In genomic region chr19:48616491-48617056, GRCh38 we compare ENCODE assay signal across 9 cellular contexts. TPM values are rescaled to one million over a fixed set of nuclear protein-coding genes. Genes with fewer than 3 reads are reported as not detected.
DNase-seq lines count a peak whose midpoint lies in the region; TF ChIP-seq lines count a peak whose summit lies in the region.
"Had no signal": no experiment of that assay in that cellular context is flagged by ENCODE, and none has a peak within 500 bp of the region (broad histone marks: within the 10 kb centered on the region; RNA-seq: fewer than 3 reads in every experiment).

No MANE protein-coding gene starts in this region.

- H2AFZ ChIP-seq in OCI-LY3 (ENCODE audit: low read depth, low read length) = no peak overlapping the region

- peak overlapping the region; percentile 48 to 98 (median 97) for H3K4me3 Mint-ChIP-seq in CD8-positive, alpha-beta memory T cell
- H3K4me3 Mint-ChIP-seq in neural crest cell (peak overlapping the region; percentile 96), CD14-positive monocyte (no peak overlapping the region)

- H3K27ac ChIP-seq in CD8-positive, alpha-beta memory T cell (ENCODE audit: low read depth, low read length) = peak overlapping the region; percentile 81
- H3K27ac ChIP-seq in OCI-LY3 (ENCODE audit: low read length) = no peak overlapping the region
- peak overlapping the region; percentile 88 for H3K27ac ChIP-seq in effector memory CD4-positive, alpha-beta T cell (ENCODE audit: insufficient read depth, low read length, poor library complexity, severe bottlenecking)

- TF ChIP-seq CTCF in OCI-LY3 (IDR thresholded peaks at IDR 0.05; ENCODE audit: low read depth, low read length) (no peak), neural crest cell (conservative IDR thresholded peaks at IDR 0.05) (no peak), CD14-positive monocyte (IDR thresholded peaks at IDR 0.05) (no peak)

- peaks cover 0 to 3% of the 10 kb centered on the region in 2 donors for H3K27me3 Mint-ChIP-seq in CD8-positive, alpha-beta memory T cell
- peaks cover 14% of the 10 kb centered on the region for H3K27me3 Mint-ChIP-seq in neural crest cell (ENCODE audit: low read depth)
- H3K27me3 Mint-ChIP-seq in CD14-positive monocyte (ENCODE audit: low read depth in 3 of 3) = peaks cover 0 to 2% (median 0%) of the 10 kb centered on the region in 3 donors

- peaks cover 0 to 2% (median 0%) of the 10 kb centered on the region in 5 donors for H3K9me3 Mint-ChIP-seq in CD8-positive, alpha-beta memory T cell
- H3K9me3 Mint-ChIP-seq in neural crest cell = no peaks in the 10 kb centered on the region
- H3K9me3 Mint-ChIP-seq in CD14-positive monocyte = peaks cover 0 to 3% (median 0%) of the 10 kb centered on the region in 7 donors

- H3K9ac ChIP-seq in OCI-LY3 (ENCODE audit: low read length) = no peak overlapping the region

- peaks cover 24% of the 10 kb centered on the region for H3K36me3 ChIP-seq in CD8-positive, alpha-beta memory T cell (ENCODE audit: insufficient read depth, low read length)
- peaks cover 39% of the 10 kb centered on the region for H3K36me3 ChIP-seq in OCI-LY3 (replicated peaks; ENCODE audit: low read depth, low read length)
- peaks cover 32% of the 10 kb centered on the region for H3K36me3 ChIP-seq in effector memory CD4-positive, alpha-beta T cell (ENCODE audit: control insufficient read depth, insufficient read depth, low read length)

- H3K4me3 ChIP-seq in CD8-positive, alpha-beta memory T cell (ENCODE audit: low read length) = no peak overlapping the region
- H3K4me3 ChIP-seq in OCI-LY3 (ENCODE audit: low read length) = no peak overlapping the region
- H3K4me3 ChIP-seq in effector memory CD4-positive, alpha-beta T cell (ENCODE audit: insufficient read depth, low read depth, low read length, poor library complexity, severe bottlenecking) = no peak overlapping the region

- H3K27me3 ChIP-seq in CD8-positive, alpha-beta memory T cell (ENCODE audit: insufficient read depth, low read length, poor library complexity, severe bottlenecking) = no peaks in the 10 kb centered on the region
- H3K27me3 ChIP-seq in OCI-LY3 (ENCODE audit: low read depth, low read length) = no peaks in the 10 kb centered on the region
- H3K27me3 ChIP-seq in effector memory CD4-positive, alpha-beta T cell (replicated peaks; ENCODE audit: control insufficient read depth, insufficient read depth, low read length, poor library complexity, severe bottlenecking) = no peaks in the 10 kb centered on the region

- H3K79me2 ChIP-seq in OCI-LY3 (ENCODE audit: low read length) = peaks cover 46% of the 10 kb centered on the region

- peaks cover 46% of the 10 kb centered on the region for H4K20me1 ChIP-seq in OCI-LY3 (ENCODE audit: insufficient read depth, low read length)

- peak overlapping the region; percentile 76 to 99 (median 92) for H3K27ac Mint-ChIP-seq in CD8-positive, alpha-beta memory T cell
- H3K27ac Mint-ChIP-seq in neural crest cell (ENCODE audit: unreplicated experiment) (peak overlapping the region; percentile 50), CD14-positive monocyte (peak overlapping the region in 3 of 7 donors; percentile 30 to 84 (median 60))

- CTCF ChIA-PET in CD8-positive, alpha-beta memory T cell (lab: Charles Lee) = interaction anchor here (1.2 to 3.2 kb wide), 4 partner anchors 8 to 283 kb away, joined by 3 to 16 read pairs (median 3); partner anchors contain the start of gene KDELR1

- no peaks in the 10 kb centered on the region for H3K9me3 ChIP-seq in CD8-positive, alpha-beta memory T cell (ENCODE audit: low read length)
- H3K9me3 ChIP-seq in OCI-LY3 (ENCODE audit: insufficient read depth, low read length) = no peaks in the 10 kb centered on the region
- no peaks in the 10 kb centered on the region for H3K9me3 ChIP-seq in effector memory CD4-positive, alpha-beta T cell (ENCODE audit: control insufficient read depth, low read length)

- peak overlapping the region; percentile 98 for H3K4me2 ChIP-seq in OCI-LY3 (ENCODE audit: low read length)

- H3K36me3 Mint-ChIP-seq in CD8-positive, alpha-beta memory T cell = peaks cover 0 to 58% (median 7%) of the 10 kb centered on the region in 3 donors
- H3K36me3 Mint-ChIP-seq in neural crest cell (ENCODE audit: low read depth) = peaks cover 25% of the 10 kb centered on the region
- peaks cover 27 to 33% of the 10 kb centered on the region in 2 donors for H3K36me3 Mint-ChIP-seq in CD14-positive monocyte

- DNase-seq in CD8-positive, alpha-beta memory T cell = no peak
- DNase-seq in effector memory CD4-positive, alpha-beta T cell = no peak
- DNase-seq in neural crest cell (ENCODE audit: low read depth, low spot score) = no peak
- no peak for DNase-seq in putamen (ENCODE audit: low spot score)
- DNase-seq in DMS 273 treated with DMSO at 0.1 percent for 48 hours (lab: John Stamatoyannopoulos, UW) = no peak
- DNase-seq in middle frontal gyrus (ENCODE audit: extremely low spot score, low spot score) = no peak
- DNase-seq in CD14-positive monocyte (ENCODE audit: low spot score) = no peak
- DNase-seq: Right ventricle myocardium superior had no signal

- intact Hi-C loops in CD14-positive monocyte (cut with micrococcal nuclease) = no loop called here

- H3K4me1 ChIP-seq in CD8-positive, alpha-beta memory T cell (ENCODE audit: insufficient read depth, low read length) = peaks cover 33% of the 10 kb centered on the region
- peaks cover 24% of the 10 kb centered on the region for H3K4me1 ChIP-seq in OCI-LY3 (ENCODE audit: low read length)
- peaks cover 32% of the 10 kb centered on the region for H3K4me1 ChIP-seq in effector memory CD4-positive, alpha-beta T cell (ENCODE audit: control insufficient read depth, insufficient read depth, low read length, poor library complexity, severe bottlenecking)

- H3K4me1 Mint-ChIP-seq in CD8-positive, alpha-beta memory T cell = peaks cover 39 to 52% (median 44%) of the 10 kb centered on the region in 3 donors
- peaks cover 56% of the 10 kb centered on the region for H3K4me1 Mint-ChIP-seq in neural crest cell
- peaks cover 37% of the 10 kb centered on the region for H3K4me1 Mint-ChIP-seq in CD14-positive monocyte

- POLR2A ChIA-PET in CD8-positive, alpha-beta memory T cell (lab: Charles Lee) = interaction anchor here (1.1 kb wide), 1 partner anchor 37 kb away, joined by 3 read pairs; no protein-coding TSS in a partner anchor

RNA-seq across cellular contexts. Expression of gene FAM83E, which starts 1.7 kb away (rescaled TPM):
- 1 to 10 TPM; 3.7 to 5.4 TPM for total RNA-seq in CD8-positive, alpha-beta memory T cell
- polyA plus RNA-seq in CD8-positive, alpha-beta memory T cell = not detected
- 5.9 and 6.1 TPM in 2 replicates for total RNA-seq in neural crest cell
- not detected for polyA plus RNA-seq in CD14-positive monocyte
- total RNA-seq: Right ventricle myocardium superior had no signal

RNA-seq across cellular contexts. Expression of gene RPL18, which starts 2.4 kb away (rescaled TPM):
- total RNA-seq in CD8-positive, alpha-beta memory T cell = 1,000 to 10,000 TPM; 1,778 to 1,810 TPM
- polyA plus RNA-seq in CD8-positive, alpha-beta memory T cell = 1,821 TPM
- 1,772 and 1,774 TPM in 2 replicates for total RNA-seq in neural crest cell
- 100 to 1,000 TPM; 803 to 892 TPM for polyA plus RNA-seq in CD14-positive monocyte

RNA-seq across cellular contexts. Expression of gene SPHK2, which starts 2.7 kb away (rescaled TPM):
- 10 to 100 TPM; 37.5 to 38.5 TPM for total RNA-seq in CD8-positive, alpha-beta memory T cell
- polyA plus RNA-seq in CD8-positive, alpha-beta memory T cell = 10.2 TPM
- total RNA-seq in neural crest cell = 48.5 and 50.3 TPM in 2 replicates
- 1 to 10 TPM; 8.5 to 9.1 TPM for polyA plus RNA-seq in CD14-positive monocyte

RNA-seq across cellular contexts. Expression of gene SPACA4, which starts 10.0 kb away (rescaled TPM):
- total RNA-seq in CD8-positive, alpha-beta memory T cell = not detected
- not detected for polyA plus RNA-seq in CD8-positive, alpha-beta memory T cell
- not detected in 2 replicates for total RNA-seq in neural crest cell
- not detected for polyA plus RNA-seq in CD14-positive monocyte
- total RNA-seq: Right ventricle myocardium superior had no signal

RNA-seq across cellular contexts. Expression of gene DBP, which starts 20.6 kb away (rescaled TPM):
- total RNA-seq in CD8-positive, alpha-beta memory T cell = 10 to 100 TPM; 10.9 to 12.1 TPM
- polyA plus RNA-seq in CD8-positive, alpha-beta memory T cell = 84.1 TPM
- total RNA-seq in neural crest cell = 4.9 and 5.2 TPM in 2 replicates
- 10 to 100 TPM; 17.5 to 22.3 TPM for polyA plus RNA-seq in CD14-positive monocyte

Comparison
In these comparisons a context has a peak if more than half of its experiments do, and no peak if none do; other contexts are left out.
1. H3K4me3 Mint-ChIP-seq: peak in CD8-positive, alpha-beta memory T cell (7 of 7) and neural crest cell (single experiment); none in CD14-positive monocyte (0 of 2).